In the genomic region with DNA sequence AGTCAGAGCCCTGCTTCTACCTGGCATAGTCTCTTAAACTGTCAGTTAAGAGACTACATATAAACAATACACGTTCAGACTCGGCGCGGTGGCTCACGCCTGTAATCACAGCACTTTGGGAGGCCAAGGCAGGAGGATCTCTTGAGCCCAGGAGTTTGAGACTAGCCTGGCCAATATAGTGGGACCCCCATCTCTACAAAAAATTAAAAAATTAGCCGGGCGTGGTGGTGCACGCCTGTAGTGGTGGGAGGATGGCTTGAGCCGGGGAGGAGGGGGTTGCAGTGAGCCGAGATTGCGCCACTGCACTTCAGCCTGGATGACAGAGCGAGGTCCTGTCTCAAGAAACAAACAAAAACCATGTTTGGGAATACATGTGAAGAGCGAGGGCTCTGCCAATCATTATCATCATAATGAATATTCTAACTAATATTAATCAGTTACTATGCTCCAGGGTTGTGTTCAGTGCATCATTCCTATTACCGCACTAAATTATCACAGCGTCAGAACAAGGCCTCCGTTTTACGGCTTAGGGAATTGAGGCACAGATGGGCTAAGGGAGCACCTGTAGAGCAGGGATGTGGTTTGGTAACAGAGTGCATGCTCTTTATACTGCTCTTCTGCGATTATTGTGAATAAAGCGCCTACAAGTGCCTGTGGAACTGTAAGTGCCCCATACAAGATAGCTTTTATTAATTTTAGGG, we compare ENCODE assay signal across 8 cellular contexts. TPM values are rescaled to one million over a fixed set of nuclear protein-coding genes. Genes with fewer than 3 reads are reported as not detected.
DNase-seq lines count a peak whose midpoint lies in the region; ATAC-seq, FAIRE-seq and TF ChIP-seq lines count a peak whose summit lies in the region.

No MANE protein-coding gene starts in this region.

- H3K27ac ChIP-seq in CD4-positive, CD25-positive, alpha-beta regulatory T cell (ENCODE audit: insufficient read depth, low read length, poor library complexity, severe bottlenecking) = no peak overlapping the region
- peak overlapping the region; percentile 83 to 94 for H3K27ac ChIP-seq in coronary artery

- no peaks in the 10 kb centered on the region for H3K9me2 ChIP-seq in Loucy (replicated peaks; ENCODE audit: low read depth, low read length)

- no peaks in the 10 kb centered on the region for H3K36me3 ChIP-seq in CD4-positive, CD25-positive, alpha-beta regulatory T cell (ENCODE audit: control insufficient read depth, insufficient read depth, low read length)
- H3K36me3 ChIP-seq in Loucy (ENCODE audit: insufficient read depth, low read length) = no peaks in the 10 kb centered on the region

- peaks cover 48% of the 10 kb centered on the region for H3K4me1 ChIP-seq in CD4-positive, CD25-positive, alpha-beta regulatory T cell (ENCODE audit: control insufficient read depth, insufficient read depth, low read length, poor library complexity, severe bottlenecking)
- peaks cover 31% of the 10 kb centered on the region for H3K4me1 ChIP-seq in Loucy (ENCODE audit: insufficient read depth, low read length, poor library complexity, severe bottlenecking)

- H3K9me3 ChIP-seq in CD4-positive, CD25-positive, alpha-beta regulatory T cell (ENCODE audit: control insufficient read depth in 2 of 2, low read length in 2 of 2) = no peaks in the 10 kb centered on the region
- H3K9me3 ChIP-seq in Loucy (ENCODE audit: insufficient read depth, low read depth, low read length) = no peaks in the 10 kb centered on the region

- H3K36me3 Mint-ChIP-seq in CD4-positive, CD25-positive, alpha-beta regulatory T cell = peaks cover 11% of the 10 kb centered on the region
- peaks cover 18% of the 10 kb centered on the region for H3K36me3 Mint-ChIP-seq in nephron progenitor cell (ENCODE audit: low read depth)

- ATAC-seq in CD4-positive, CD25-positive, alpha-beta regulatory T cell (ENCODE audit: low read depth in 2 of 2) = no peak

- peak overlapping the region; percentile 72 for H3K4me3 ChIP-seq in CD4-positive, CD25-positive, alpha-beta regulatory T cell (ENCODE audit: low read depth, low read length)
- H3K4me3 ChIP-seq in Loucy (ENCODE audit: low read length, poor library complexity, severe bottlenecking) (peak overlapping the region; percentile 54), coronary artery (peak overlapping the region; percentile 91)

- H3K4me3 Mint-ChIP-seq in CD4-positive, CD25-positive, alpha-beta regulatory T cell = peak overlapping the region; percentile 97 to 100 (median 99)
- peak overlapping the region; percentile 84 for H3K4me3 Mint-ChIP-seq in nephron progenitor cell

- H2AFZ ChIP-seq in Loucy (ENCODE audit: low read length) = peak overlapping the region; percentile 86

- peaks cover 29% of the 10 kb centered on the region for H3K79me2 ChIP-seq in Loucy (ENCODE audit: insufficient read depth, low read length)

- H3K27me3 Mint-ChIP-seq in CD4-positive, CD25-positive, alpha-beta regulatory T cell = no peaks in the 10 kb centered on the region
- no peaks in the 10 kb centered on the region for H3K27me3 Mint-ChIP-seq in nephron progenitor cell (ENCODE audit: low read depth, poor library complexity)

- peak overlapping the region; percentile 27 for H3K9ac ChIP-seq in Loucy (ENCODE audit: low read depth, low read length, poor library complexity, severe bottlenecking)

- H3K4me2 ChIP-seq in Loucy (ENCODE audit: low read depth, low read length, poor library complexity, severe bottlenecking) = peak overlapping the region; percentile 70

- H3K27ac Mint-ChIP-seq in CD4-positive, CD25-positive, alpha-beta regulatory T cell = peak overlapping the region; percentile 56 to 99 (median 71)
- no peak overlapping the region for H3K27ac Mint-ChIP-seq in nephron progenitor cell

- H3K27me3 ChIP-seq in CD4-positive, CD25-positive, alpha-beta regulatory T cell (ENCODE audit: control insufficient read depth, insufficient read depth, low read length) = no peaks in the 10 kb centered on the region
- H3K27me3 ChIP-seq in Loucy (ENCODE audit: insufficient read depth, low read length, poor library complexity, severe bottlenecking) = no peaks in the 10 kb centered on the region

- DNase-seq in CD4-positive, CD25-positive, alpha-beta regulatory T cell = no peak
- DNase-seq in coronary artery (ENCODE audit: low spot score) = no peak
- no peak for DNase-seq in nephron progenitor cell
- no peak for DNase-seq in RPMI8226
- no peak for DNase-seq in RKO (ENCODE audit: low spot score)
- no peak for DNase-seq in urothelium cell line (ENCODE audit: low spot score)
- no peak for DNase-seq in hippocampal formation (lab: John Stamatoyannopoulos, UW)

- H3K4me1 Mint-ChIP-seq in CD4-positive, CD25-positive, alpha-beta regulatory T cell = peaks cover 20 to 59% (median 39%) of the 10 kb centered on the region in 4 donors
- peaks cover 63% of the 10 kb centered on the region for H3K4me1 Mint-ChIP-seq in nephron progenitor cell

- H4K20me1 ChIP-seq in Loucy (ENCODE audit: insufficient read depth, low read length, poor library complexity, severe bottlenecking) = peaks cover 25% of the 10 kb centered on the region

- no peak for FAIRE-seq in urothelium cell line (lab: Jason Lieb, UNC)

- TF ChIP-seq CTCF in Loucy (conservative IDR thresholded peaks at IDR 0.05; ENCODE audit: low read length) (no peak), coronary artery (IDR thresholded peaks at IDR 0.05) (no peak), nephron progenitor cell (IDR thresholded peaks at IDR 0.05) (no peak)

- H3F3A ChIP-seq in Loucy (ENCODE audit: low read depth) = no peaks in the 10 kb centered on the region

- H3K9me3 Mint-ChIP-seq in CD4-positive, CD25-positive, alpha-beta regulatory T cell = peaks cover 0 to 3% (median 0%) of the 10 kb centered on the region in 7 donors
- no peaks in the 10 kb centered on the region for H3K9me3 Mint-ChIP-seq in nephron progenitor cell

RNA-seq across cellular contexts. Expression of a gene that starts 0.8 kb away (rescaled TPM):
- total RNA-seq in CD4-positive, CD25-positive, alpha-beta regulatory T cell = 4.5 TPM
- 10 to 100 TPM; 19.2 to 27.9 (median 23.0) TPM for polyA plus RNA-seq in CD4-positive, CD25-positive, alpha-beta regulatory T cell

RNA-seq across cellular contexts. Expression of a gene that starts 1.9 kb away (rescaled TPM):
- 3.7 TPM for total RNA-seq in CD4-positive, CD25-positive, alpha-beta regulatory T cell
- polyA plus RNA-seq in CD4-positive, CD25-positive, alpha-beta regulatory T cell = under 1 TPM in 1 of 4 donors, not detected in 3; 0.81 TPM

RNA-seq across cellular contexts. Expression of a gene that starts 40.4 kb away (rescaled TPM):
- total RNA-seq in CD4-positive, CD25-positive, alpha-beta regulatory T cell = 0.42 TPM
- not detected for polyA plus RNA-seq in CD4-positive, CD25-positive, alpha-beta regulatory T cell
